Comparison of ENCODE assay signal across 2 cellular contexts in genomic region chr6:109702797-109703196, GRCh38.
A peak's percentile ranks its signal among the peaks of the same experiment; 100 is the strongest.
TF ChIP-seq lines count a peak whose summit lies in the region.

No MANE protein-coding gene starts in this region.

TF ChIP-seq in K562, 482 proteins besides CTCF, POLR2A, EP300 and RAD21:
- TF ChIP-seq SPI1 (IDR thresholded peaks at IDR 0.05; ENCODE audit: borderline replicate concordance, low read depth, low read length), result peak; percentile 65; the same call in 1 of the 2 replicates
- TF ChIP-seq ELF1 (tag; IDR thresholded peaks at IDR 0.05), result 0 out of 2 replicates have a peak, but pooled peaks have one; percentile 32
- TF ChIP-seq GABPA (tag; conservative IDR thresholded peaks at IDR 0.05; ENCODE audit: low read depth), result peak; percentile 42; the same call in 1 of the 2 replicates
- no peak for TF ChIP-seq MCM2 (IDR thresholded peaks at IDR 0.05; ENCODE audit: low read depth)
TF ChIP-seq in K562: peak in this region for 3.

TF ChIP-seq in GM23338, 12 proteins besides CTCF, POLR2A, EP300 and RAD21:
- TF ChIP-seq ETS1 (IDR thresholded peaks at IDR 0.05) (no peak), EZH2phosphoT487 (IDR thresholded peaks at IDR 0.05; ENCODE audit: unreplicated experiment) (no peak), POLR2AphosphoS5 (IDR thresholded peaks at IDR 0.05; ENCODE audit: low read depth) (no peak), ZNF331 (CRISPR knock-in tag; IDR thresholded peaks at IDR 0.05; ENCODE audit: low read depth) (no peak), JUNB (IDR thresholded peaks at IDR 0.05; ENCODE audit: unreplicated experiment) (no peak), EZH2 (IDR thresholded peaks at IDR 0.05; ENCODE audit: low read depth, unreplicated experiment) (no peak), NANOG (IDR thresholded peaks at IDR 0.05; ENCODE audit: borderline replicate concordance) (no peak), STAT1 (IDR thresholded peaks at IDR 0.05; ENCODE audit: unreplicated experiment) (no peak), ZNF114 (CRISPR knock-in tag; IDR thresholded peaks at IDR 0.05) (no peak), CREB1 (CRISPR knock-in tag; IDR thresholded peaks at IDR 0.05; ENCODE audit: low read depth) (no peak)
- TF ChIP-seq, protein P1, sequence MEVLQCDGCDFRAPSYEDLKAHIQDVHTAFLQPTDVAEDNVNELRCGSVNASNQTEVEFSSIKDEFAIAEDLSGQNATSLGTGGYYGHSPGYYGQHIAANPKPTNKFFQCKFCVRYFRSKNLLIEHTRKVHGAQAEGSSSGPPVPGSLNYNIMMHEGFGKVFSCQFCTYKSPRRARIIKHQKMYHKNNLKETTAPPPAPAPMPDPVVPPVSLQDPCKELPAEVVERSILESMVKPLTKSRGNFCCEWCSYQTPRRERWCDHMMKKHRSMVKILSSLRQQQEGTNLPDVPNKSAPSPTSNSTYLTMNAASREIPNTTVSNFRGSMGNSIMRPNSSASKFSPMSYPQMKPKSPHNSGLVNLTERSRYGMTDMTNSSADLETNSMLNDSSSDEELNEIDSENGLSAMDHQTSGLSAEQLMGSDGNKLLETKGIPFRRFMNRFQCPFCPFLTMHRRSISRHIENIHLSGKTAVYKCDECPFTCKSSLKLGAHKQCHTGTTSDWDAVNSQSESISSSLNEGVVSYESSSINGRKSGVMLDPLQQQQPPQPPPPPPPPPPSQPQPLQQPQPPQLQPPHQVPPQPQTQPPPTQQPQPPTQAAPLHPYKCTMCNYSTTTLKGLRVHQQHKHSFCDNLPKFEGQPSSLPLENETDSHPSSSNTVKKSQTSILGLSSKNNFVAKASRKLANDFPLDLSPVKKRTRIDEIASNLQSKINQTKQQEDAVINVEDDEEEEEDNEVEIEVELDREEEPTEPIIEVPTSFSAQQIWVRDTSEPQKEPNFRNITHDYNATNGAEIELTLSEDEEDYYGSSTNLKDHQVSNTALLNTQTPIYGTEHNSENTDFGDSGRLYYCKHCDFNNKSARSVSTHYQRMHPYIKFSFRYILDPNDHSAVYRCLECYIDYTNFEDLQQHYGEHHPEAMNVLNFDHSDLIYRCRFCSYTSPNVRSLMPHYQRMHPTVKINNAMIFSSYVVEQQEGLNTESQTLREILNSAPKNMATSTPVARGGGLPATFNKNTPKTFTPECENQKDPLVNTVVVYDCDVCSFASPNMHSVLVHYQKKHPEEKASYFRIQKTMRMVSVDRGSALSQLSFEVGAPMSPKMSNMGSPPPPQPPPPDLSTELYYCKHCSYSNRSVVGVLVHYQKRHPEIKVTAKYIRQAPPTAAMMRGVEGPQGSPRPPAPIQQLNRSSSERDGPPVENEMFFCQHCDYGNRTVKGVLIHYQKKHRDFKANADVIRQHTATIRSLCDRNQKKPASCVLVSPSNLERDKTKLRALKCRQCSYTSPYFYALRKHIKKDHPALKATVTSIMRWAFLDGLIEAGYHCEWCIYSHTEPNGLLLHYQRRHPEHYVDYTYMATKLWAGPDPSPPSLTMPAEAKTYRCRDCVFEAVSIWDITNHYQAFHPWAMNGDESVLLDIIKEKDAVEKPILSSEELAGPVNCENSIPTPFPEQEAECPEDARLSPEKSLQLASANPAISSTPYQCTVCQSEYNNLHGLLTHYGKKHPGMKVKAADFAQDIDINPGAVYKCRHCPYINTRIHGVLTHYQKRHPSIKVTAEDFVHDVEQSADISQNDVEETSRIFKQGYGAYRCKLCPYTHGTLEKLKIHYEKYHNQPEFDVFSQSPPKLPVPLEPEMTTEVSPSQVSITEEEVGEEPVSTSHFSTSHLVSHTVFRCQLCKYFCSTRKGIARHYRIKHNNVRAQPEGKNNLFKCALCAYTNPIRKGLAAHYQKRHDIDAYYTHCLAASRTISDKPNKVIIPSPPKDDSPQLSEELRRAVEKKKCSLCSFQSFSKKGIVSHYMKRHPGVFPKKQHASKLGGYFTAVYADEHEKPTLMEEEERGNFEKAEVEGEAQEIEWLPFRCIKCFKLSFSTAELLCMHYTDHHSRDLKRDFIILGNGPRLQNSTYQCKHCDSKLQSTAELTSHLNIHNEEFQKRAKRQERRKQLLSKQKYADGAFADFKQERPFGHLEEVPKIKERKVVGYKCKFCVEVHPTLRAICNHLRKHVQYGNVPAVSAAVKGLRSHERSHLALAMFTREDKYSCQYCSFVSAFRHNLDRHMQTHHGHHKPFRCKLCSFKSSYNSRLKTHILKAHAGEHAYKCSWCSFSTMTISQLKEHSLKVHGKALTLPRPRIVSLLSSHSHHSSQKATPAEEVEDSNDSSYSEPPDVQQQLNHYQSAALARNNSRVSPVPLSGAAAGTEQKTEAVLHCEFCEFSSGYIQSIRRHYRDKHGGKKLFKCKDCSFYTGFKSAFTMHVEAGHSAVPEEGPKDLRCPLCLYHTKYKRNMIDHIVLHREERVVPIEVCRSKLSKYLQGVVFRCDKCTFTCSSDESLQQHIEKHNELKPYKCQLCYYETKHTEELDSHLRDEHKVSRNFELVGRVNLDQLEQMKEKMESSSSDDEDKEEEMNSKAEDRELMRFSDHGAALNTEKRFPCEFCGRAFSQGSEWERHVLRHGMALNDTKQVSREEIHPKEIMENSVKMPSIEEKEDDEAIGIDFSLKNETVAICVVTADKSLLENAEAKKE (CRISPR knock-in tag; IDR thresholded peaks at IDR 0.05), result no peak
- TF ChIP-seq, protein P2, sequence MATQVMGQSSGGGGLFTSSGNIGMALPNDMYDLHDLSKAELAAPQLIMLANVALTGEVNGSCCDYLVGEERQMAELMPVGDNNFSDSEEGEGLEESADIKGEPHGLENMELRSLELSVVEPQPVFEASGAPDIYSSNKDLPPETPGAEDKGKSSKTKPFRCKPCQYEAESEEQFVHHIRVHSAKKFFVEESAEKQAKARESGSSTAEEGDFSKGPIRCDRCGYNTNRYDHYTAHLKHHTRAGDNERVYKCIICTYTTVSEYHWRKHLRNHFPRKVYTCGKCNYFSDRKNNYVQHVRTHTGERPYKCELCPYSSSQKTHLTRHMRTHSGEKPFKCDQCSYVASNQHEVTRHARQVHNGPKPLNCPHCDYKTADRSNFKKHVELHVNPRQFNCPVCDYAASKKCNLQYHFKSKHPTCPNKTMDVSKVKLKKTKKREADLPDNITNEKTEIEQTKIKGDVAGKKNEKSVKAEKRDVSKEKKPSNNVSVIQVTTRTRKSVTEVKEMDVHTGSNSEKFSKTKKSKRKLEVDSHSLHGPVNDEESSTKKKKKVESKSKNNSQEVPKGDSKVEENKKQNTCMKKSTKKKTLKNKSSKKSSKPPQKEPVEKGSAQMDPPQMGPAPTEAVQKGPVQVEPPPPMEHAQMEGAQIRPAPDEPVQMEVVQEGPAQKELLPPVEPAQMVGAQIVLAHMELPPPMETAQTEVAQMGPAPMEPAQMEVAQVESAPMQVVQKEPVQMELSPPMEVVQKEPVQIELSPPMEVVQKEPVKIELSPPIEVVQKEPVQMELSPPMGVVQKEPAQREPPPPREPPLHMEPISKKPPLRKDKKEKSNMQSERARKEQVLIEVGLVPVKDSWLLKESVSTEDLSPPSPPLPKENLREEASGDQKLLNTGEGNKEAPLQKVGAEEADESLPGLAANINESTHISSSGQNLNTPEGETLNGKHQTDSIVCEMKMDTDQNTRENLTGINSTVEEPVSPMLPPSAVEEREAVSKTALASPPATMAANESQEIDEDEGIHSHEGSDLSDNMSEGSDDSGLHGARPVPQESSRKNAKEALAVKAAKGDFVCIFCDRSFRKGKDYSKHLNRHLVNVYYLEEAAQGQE (IDR thresholded peaks at IDR 0.05; ENCODE audit: unreplicated experiment), result no peak
